In the genomic region with DNA sequence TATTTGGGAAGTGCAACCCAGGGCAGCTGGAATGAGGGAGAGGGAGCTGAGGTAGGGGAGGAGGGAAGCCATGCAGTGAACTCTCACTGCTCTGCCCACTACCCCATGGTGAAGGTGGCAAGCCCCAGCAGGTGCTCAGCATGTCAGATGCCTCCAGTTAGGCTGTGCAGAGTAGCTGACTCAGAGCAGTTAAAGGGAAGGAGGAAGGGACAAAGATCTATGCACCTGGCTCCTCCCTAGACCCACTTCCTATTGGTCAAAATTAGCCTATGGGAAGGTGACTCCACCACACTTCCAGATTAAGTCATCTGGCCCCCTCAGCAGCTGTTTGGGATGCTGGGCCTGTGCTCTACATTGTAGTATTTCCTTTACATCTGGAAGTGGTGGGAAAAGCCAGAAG, we compare ENCODE assay signal across 17 cellular contexts.
"Had no signal": no experiment of that assay in that cellular context is flagged by ENCODE, and none has a peak within 500 bp of the region (broad histone marks: within the 10 kb centered on the region; RNA-seq: fewer than 3 reads in every experiment).

No MANE protein-coding gene starts in this region.

- H3K4me3 ChIP-seq: esophagus squamous epithelium, heart left ventricle, psoas muscle, right lobe of liver, spleen, stomach, thyroid gland had no signal

- H3K9me3 ChIP-seq: esophagus squamous epithelium, psoas muscle, right lobe of liver, thyroid gland had no signal

- H3K36me3 ChIP-seq: esophagus squamous epithelium, heart left ventricle, right lobe of liver, spleen, stomach, thyroid gland had no signal

- H3K27ac ChIP-seq: esophagus squamous epithelium, heart left ventricle, psoas muscle, right lobe of liver, spleen, stomach, thyroid gland had no signal

- DNase-seq: activated CD4-positive, alpha-beta memory T cell treated with anti-CD3 and anti-CD28 coated beads, Interleukin-2, amount 10 ng/mL, durations not matched to agents 7 days and 5 days; activated CD4-positive, alpha-beta T cell treated with anti-CD3 and anti-CD28 coated beads for 1 hour; activated CD8-positive, alpha-beta memory T cell treated with anti-CD3 and anti-CD28 coated beads, Interleukin-2, amount 50 U/mL, for 4 hours; activated naive CD8-positive, alpha-beta T cell treated with anti-CD3 and anti-CD28 coated beads, Interleukin-2, amount 10 ng/mL, durations not matched to agents 7 days and 5 days; activated T-cell treated with anti-CD3 and anti-CD28 coated beads, Interleukin-2, amount 50 U/mL, for 72 hours; anterior cingulate cortex; esophagus squamous epithelium; foreskin fibroblast; heart left ventricle; natural killer cell; occipital lobe; psoas muscle; right lobe of liver; spleen; stomach; T1000; thyroid gland had no signal

- H3K4me1 ChIP-seq: esophagus squamous epithelium, heart left ventricle, psoas muscle, right lobe of liver, spleen, stomach, thyroid gland had no signal

- H3K27me3 ChIP-seq: esophagus squamous epithelium, heart left ventricle, right lobe of liver, spleen, stomach, thyroid gland had no signal

- ATAC-seq: heart left ventricle, natural killer cell, psoas muscle, right lobe of liver had no signal
